27 cellular contexts compared by ENCODE assay signal in the genomic region with DNA sequence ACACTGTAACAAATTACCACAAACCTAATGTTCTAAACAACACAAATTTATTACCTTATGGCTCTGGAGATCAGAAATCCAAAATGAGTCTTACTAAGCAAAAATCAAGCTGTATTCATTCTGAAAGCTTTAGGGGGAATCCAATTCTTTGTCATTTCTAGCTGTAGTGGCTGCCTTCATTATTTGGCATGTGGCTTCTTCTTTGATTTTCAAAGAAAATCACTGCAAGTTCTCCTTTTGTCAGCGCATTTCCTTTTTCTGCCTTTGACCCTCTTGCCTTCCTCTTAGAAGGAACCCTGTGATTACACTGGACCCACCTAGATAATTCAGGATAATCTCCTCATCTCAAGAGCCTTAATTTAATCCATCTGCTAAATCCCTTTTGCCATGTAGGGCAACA. TPM values are rescaled to one million over a fixed set of nuclear protein-coding genes. Genes with fewer than 3 reads are reported as not detected.
"Had no signal": no experiment of that assay in that cellular context is flagged by ENCODE, and none has a peak within 500 bp of the region (broad histone marks: within the 10 kb centered on the region; RNA-seq: fewer than 3 reads in every experiment).

No MANE protein-coding gene starts in this region.

- H3K36me3 ChIP-seq: esophagus muscularis mucosa, right lobe of liver, tibial artery had no signal

- ATAC-seq: left lobe of liver; right lobe of liver; stimulated activated effector memory CD8-positive, alpha-beta T cell treated with anti-CD3 and anti-CD28 coated beads, Interleukin-12 subunit alpha, Interleukin-12 subunit beta, amount 100 ng/mL, for 72 hours; stimulated activated naive CD8-positive, alpha-beta T cell treated with anti-CD3 and anti-CD28 coated beads, Interleukin-15, amount 100 ng/mL, for 72 hours; WTC11 had no signal

- H3K4me3 ChIP-seq: coronary artery, esophagus muscularis mucosa, hepatocyte, lung, right lobe of liver, skin epidermis, tibial artery had no signal

- H3K9ac ChIP-seq: parathyroid adenoma had no signal

- H2AFZ ChIP-seq: hepatocyte, parathyroid adenoma had no signal

- H3K27me3 ChIP-seq: esophagus muscularis mucosa, hepatocyte, right lobe of liver, tibial artery had no signal

- H3K27ac ChIP-seq: coronary artery, esophagus muscularis mucosa, hepatocyte, parathyroid adenoma, right lobe of liver, skin epidermis, tibial artery had no signal

- H3K79me2 ChIP-seq: hepatocyte, parathyroid adenoma had no signal

- H3K4me1 ChIP-seq: esophagus muscularis mucosa, parathyroid adenoma, right lobe of liver, tibial artery had no signal

- DNase-seq: activated CD4-positive, alpha-beta T cell treated with anti-CD3 and anti-CD28 coated beads, Interleukin-2, amount 50 U/mL, for 48 hours; activated CD8-positive, alpha-beta memory T cell treated with anti-CD3 and anti-CD28 coated beads, Interleukin-2, amount 50 U/mL, for 48 hours; activated naive CD4-positive, alpha-beta T cell treated with Interleukin-2 at 50 U/mL for 16 hours; activated naive CD8-positive, alpha-beta T cell treated with anti-CD3 and anti-CD28 coated beads for 36 hours; activated T-cell treated with anti-CD3 and anti-CD28 coated beads, Interleukin-2, amount 50 U/mL, for 48 hours; amniotic stem cell; cerebellar nuclear complex; glutamatergic neuron; immature natural killer cell; naive B cell; nucleus accumbens; right lobe of liver; stimulated activated CD4-positive, alpha-beta T cell treated with anti-CD3 and anti-CD28 coated beads, Interleukin-1b, Interleukin-23, amount 100 ng/mL, for 48 hours; stimulated activated naive CD8-positive, alpha-beta T cell treated with anti-CD3 and anti-CD28 coated beads, Interleukin-15, amount 100 ng/mL, for 72 hours; tibial artery had no signal

- H3K9me3 ChIP-seq: esophagus muscularis mucosa, right lobe of liver, tibial artery had no signal

- H3K4me2 ChIP-seq: hepatocyte had no signal

RNA-seq across cellular contexts. Expression of gene ZPBP, which starts 36.9 kb away (rescaled TPM):
- total RNA-seq: bronchial epithelial cell, esophagus muscularis mucosa, hepatocyte, left lobe of liver, mesenteric fat pad, mucosa of gallbladder, right lobe of liver, WTC11 had no signal
